1 cellular context compared by ENCODE assay signal in genomic region chr17:48541574-48542113, GRCh38.
TF ChIP-seq lines count a peak whose summit lies in the region.

No MANE protein-coding gene starts in this region.

TF ChIP-seq in H1, 55 proteins besides CTCF, POLR2A, EP300 and RAD21:
- TF ChIP-seq RNF2 (IDR thresholded peaks at IDR 0.05; ENCODE audit: borderline replicate concordance, low read depth, low read length, missing control alignments, poor library complexity, severe bottlenecking) (peak; percentile 93), EZH2 (IDR thresholded peaks at IDR 0.05; ENCODE audit: low read depth, low read length, severe bottlenecking) (peak; percentile 88), USF2 (IDR thresholded peaks at IDR 0.05; ENCODE audit: low read length) (no peak), CBX5 (IDR thresholded peaks at IDR 0.05; ENCODE audit: low read depth, low read length) (no peak), GTF2F1 (IDR thresholded peaks at IDR 0.05; ENCODE audit: borderline replicate concordance, low read depth, low read length) (no peak), YY1 (IDR thresholded peaks at IDR 0.05; ENCODE audit: low read depth, low read length) (peak; percentile 88), KDM4A (IDR thresholded peaks at IDR 0.05; ENCODE audit: low read depth, low read length, severe bottlenecking) (peak; percentile 46), SUZ12 (IDR thresholded peaks at IDR 0.05; ENCODE audit: low read length) (peak; percentile 85), POU5F1 (IDR thresholded peaks at IDR 0.05; ENCODE audit: low read depth, low read length) (no peak), ASH2L (IDR thresholded peaks at IDR 0.05; ENCODE audit: low read length) (peak; percentile 30), SP4 (IDR thresholded peaks at IDR 0.05; ENCODE audit: low read length) (no peak), BACH1 (IDR thresholded peaks at IDR 0.05; ENCODE audit: low read length) (no peak)
- TF ChIP-seq, protein P1, sequence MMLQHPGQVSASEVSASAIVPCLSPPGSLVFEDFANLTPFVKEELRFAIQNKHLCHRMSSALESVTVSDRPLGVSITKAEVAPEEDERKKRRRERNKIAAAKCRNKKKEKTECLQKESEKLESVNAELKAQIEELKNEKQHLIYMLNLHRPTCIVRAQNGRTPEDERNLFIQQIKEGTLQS (IDR thresholded peaks at IDR 0.05; ENCODE audit: insufficient read depth, low read depth, low read length) = no peak
TF ChIP-seq in H1: peak in this region for 6.
